In the genomic region with DNA sequence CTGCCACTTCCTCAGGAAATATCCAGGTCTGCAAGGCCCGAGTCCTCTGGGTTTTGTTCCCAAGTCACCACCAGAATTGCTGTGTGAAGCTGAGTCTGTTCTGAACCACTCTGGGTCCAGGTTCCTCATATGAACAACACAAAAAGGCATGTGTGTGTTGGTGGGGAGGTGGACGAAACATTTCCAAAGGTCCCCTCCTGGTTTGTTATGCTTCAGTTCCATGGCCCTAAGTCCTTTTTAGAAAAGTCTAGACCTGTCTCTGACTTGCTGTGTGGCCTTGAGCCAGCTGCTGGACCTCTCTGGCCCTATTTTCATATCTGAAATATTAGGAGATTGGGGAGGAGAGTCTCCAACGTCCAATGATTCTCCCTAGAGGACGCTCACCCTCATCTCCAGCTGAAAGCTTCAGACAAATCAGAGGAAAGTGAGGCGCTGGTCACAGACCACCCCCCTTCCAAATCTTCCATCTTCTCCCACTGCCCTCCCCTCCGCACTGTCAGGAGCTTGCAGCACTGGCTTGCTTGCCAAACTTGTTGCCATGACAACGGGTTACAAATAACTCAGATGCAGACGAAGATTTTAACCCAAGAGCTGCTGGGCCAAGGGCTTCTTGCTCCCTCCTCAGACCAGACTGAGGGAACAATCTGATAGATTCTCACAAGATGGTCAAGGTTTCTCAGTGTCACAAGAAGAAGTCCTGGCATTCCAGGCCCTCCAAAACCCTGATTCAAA, we compare ENCODE assay signal across 13 cellular contexts.
DNase-seq lines count a peak whose midpoint lies in the region; ATAC-seq and TF ChIP-seq lines count a peak whose summit lies in the region.
"Had no signal": no experiment of that assay in that cellular context is flagged by ENCODE, and none has a peak within 500 bp of the region (broad histone marks: within the 10 kb centered on the region; RNA-seq: fewer than 3 reads in every experiment).

No MANE protein-coding gene starts in this region.

- H3K9me3 ChIP-seq in tibial artery = no peaks in the 10 kb centered on the region

- no peaks in the 10 kb centered on the region for H3K27me3 ChIP-seq in tibial artery

- H3K4me1 ChIP-seq in tibial artery = no peaks in the 10 kb centered on the region

- no peak overlapping the region for H3K27ac ChIP-seq in tibial artery

- H3K4me1 Mint-ChIP-seq in nephron = peaks cover 5% of the 10 kb centered on the region
- H3K4me1 Mint-ChIP-seq in natural killer cell treated with Interleukin-12 subunit alpha and Interleukin-12 subunit beta and Interleukin-15 and Interleukin-18, amount 100 ng/mL, for 72 hours (ENCODE audit: low read depth in 2 of 2) = peaks cover 5 to 20% of the 10 kb centered on the region in 2 donors
- H3K4me1 Mint-ChIP-seq: activated naive CD8-positive, alpha-beta T cell treated with anti-CD3 and anti-CD28 coated beads, Interleukin-2, amount 50 U/mL, for 24 hours; endodermal cell had no signal

- no peaks in the 10 kb centered on the region for H3K27me3 Mint-ChIP-seq in nephron (ENCODE audit: low read depth)
- H3K27me3 Mint-ChIP-seq in natural killer cell treated with Interleukin-12 subunit alpha and Interleukin-12 subunit beta and Interleukin-15 and Interleukin-18, amount 100 ng/mL, for 72 hours = peaks cover 0 to 11% of the 10 kb centered on the region in 2 donors
- H3K27me3 Mint-ChIP-seq: activated naive CD8-positive, alpha-beta T cell treated with anti-CD3 and anti-CD28 coated beads, Interleukin-2, amount 50 U/mL, for 24 hours had no signal

- intact Hi-C loops in tibial artery (cut with DNase I; ENCODE audit: low total_unique reads) = no loop called here

- H3K4me3 ChIP-seq in choroid plexus epithelial cell (ENCODE audit: low read depth, low read length) = no peak overlapping the region
- no peak overlapping the region for H3K4me3 ChIP-seq in tibial artery

- H3K9me3 Mint-ChIP-seq in nephron = peaks cover 18% of the 10 kb centered on the region
- H3K9me3 Mint-ChIP-seq in natural killer cell treated with Interleukin-12 subunit alpha and Interleukin-12 subunit beta and Interleukin-15 and Interleukin-18, amount 100 ng/mL, for 72 hours = no peaks in the 10 kb centered on the region
- H3K9me3 Mint-ChIP-seq: activated naive CD8-positive, alpha-beta T cell treated with anti-CD3 and anti-CD28 coated beads, Interleukin-2, amount 50 U/mL, for 24 hours; T-helper 2 cell treated with Interferon-gamma antibody and Interleukin-4, amounts not matched to agents 5 μg/mL and 100 μg/mL, for 36 hours had no signal

- no peaks in the 10 kb centered on the region for H3K36me3 ChIP-seq in tibial artery

- TF ChIP-seq CTCF in choroid plexus epithelial cell (conservative IDR thresholded peaks at IDR 0.05; ENCODE audit: low read depth, low read length) (no peak), nephron (IDR thresholded peaks at IDR 0.05; ENCODE audit: unreplicated experiment in 3 of 3) (no peak), tibial artery (IDR thresholded peaks at IDR 0.05) (no peak)

- ATAC-seq in natural killer cell treated with Interleukin-12 subunit alpha and Interleukin-12 subunit beta and Interleukin-15 and Interleukin-18, amount 100 ng/mL, for 72 hours = no peak
- ATAC-seq in HG03520 (IDR thresholded peaks at IDR 0.05; ENCODE audit: unreplicated experiment) = no peak
- ATAC-seq: activated naive CD8-positive, alpha-beta T cell treated with anti-CD3 and anti-CD28 coated beads, Interleukin-2, amount 50 U/mL, for 24 hours; Panc1 had no signal

- DNase-seq in ELR (ENCODE audit: low read depth) (peak; percentile 12), NCI-H446 (lab: John Stamatoyannopoulos, UW) (peak; percentile 14 to 44), choroid plexus epithelial cell (ENCODE audit: low read depth) (peak; percentile 72), GM19238 (ENCODE audit: insufficient read length, low spot score) (no peak), tibial artery (no peak)
- DNase-seq in natural killer cell treated with Interleukin-12 subunit alpha and Interleukin-12 subunit beta and Interleukin-15 and Interleukin-18, amount 100 ng/mL, for 72 hours (ENCODE audit: low spot score) = no peak
- DNase-seq: activated naive CD8-positive, alpha-beta T cell treated with anti-CD3 and anti-CD28 coated beads, Interleukin-2, amount 50 U/mL, for 24 hours; Calu3; endodermal cell had no signal

- H3K27ac Mint-ChIP-seq in nephron = peak overlapping the region in 2 of 3 experiments; percentile 13 to 33
- H3K27ac Mint-ChIP-seq in natural killer cell treated with Interleukin-12 subunit alpha and Interleukin-12 subunit beta and Interleukin-15 and Interleukin-18, amount 100 ng/mL, for 72 hours = no peak overlapping the region
- H3K27ac Mint-ChIP-seq: activated naive CD8-positive, alpha-beta T cell treated with anti-CD3 and anti-CD28 coated beads, Interleukin-2, amount 50 U/mL, for 24 hours; endodermal cell; T-helper 2 cell treated with Interferon-gamma antibody and Interleukin-4, amounts not matched to agents 5 μg/mL and 100 μg/mL, for 36 hours had no signal

- no peak overlapping the region for H3K4me3 Mint-ChIP-seq in nephron
- H3K4me3 Mint-ChIP-seq in natural killer cell treated with Interleukin-12 subunit alpha and Interleukin-12 subunit beta and Interleukin-15 and Interleukin-18, amount 100 ng/mL, for 72 hours = no peak overlapping the region
- H3K4me3 Mint-ChIP-seq: activated naive CD8-positive, alpha-beta T cell treated with anti-CD3 and anti-CD28 coated beads, Interleukin-2, amount 50 U/mL, for 24 hours; endodermal cell; T-helper 2 cell treated with Interferon-gamma antibody and Interleukin-4, amounts not matched to agents 5 μg/mL and 100 μg/mL, for 36 hours had no signal

- H3K36me3 Mint-ChIP-seq in nephron (ENCODE audit: low read depth) = peaks cover 4% of the 10 kb centered on the region
- H3K36me3 Mint-ChIP-seq in natural killer cell treated with Interleukin-12 subunit alpha and Interleukin-12 subunit beta and Interleukin-15 and Interleukin-18, amount 100 ng/mL, for 72 hours = no peaks in the 10 kb centered on the region

Comparison
In these comparisons a context has a peak if more than half of its experiments do, and no peak if none do; other contexts are left out.
1. DNase-seq: peak in ELR (single experiment), NCI-H446 (2 of 2) and choroid plexus epithelial cell (single experiment); none in natural killer cell treated with Interleukin-12 subunit alpha and Interleukin-12 subunit beta and Interleukin-15 and Interleukin-18, amount 100 ng/mL, for 72 hours (single experiment), GM19238 (single experiment) and tibial artery (0 of 2).
2. H3K27ac Mint-ChIP-seq: peak in nephron (2 of 3); none in natural killer cell treated with Interleukin-12 subunit alpha and Interleukin-12 subunit beta and Interleukin-15 and Interleukin-18, amount 100 ng/mL, for 72 hours (0 of 2).